ENCODE assay signal across 10 cellular contexts in genomic region chr2:237978058-237978712, GRCh38. TPM values are rescaled to one million over a fixed set of nuclear protein-coding genes. Genes with fewer than 3 reads are reported as not detected.
DNase-seq lines count a peak whose midpoint lies in the region; ATAC-seq and TF ChIP-seq lines count a peak whose summit lies in the region.
"Had no signal": no experiment of that assay in that cellular context is flagged by ENCODE, and none has a peak within 500 bp of the region (broad histone marks: within the 10 kb centered on the region; RNA-seq: fewer than 3 reads in every experiment).

No MANE protein-coding gene starts in this region.

- no peak overlapping the region for H3K27ac ChIP-seq in left ventricle myocardium inferior (replicated peaks)
- H3K27ac ChIP-seq: lower lobe of right lung had no signal

- H3K27ac Mint-ChIP-seq in activated naive CD8-positive, alpha-beta T cell treated with anti-CD3 and anti-CD28 coated beads, Interleukin-2, amount 50 U/mL, for 24 hours: peak overlapping the region; percentile 67
- H3K27ac Mint-ChIP-seq in stimulated activated memory B cell treated with anti-CD40 and anti-IgM and Interleukin-4, amounts not matched to agents 10 μg/mL and 1 μg/mL and 100 μg/mL, for 72 hours: peak overlapping the region; percentile 17

- intact Hi-C loops in left ventricle myocardium inferior (cut with micrococcal nuclease): no loop called here

- ATAC-seq in activated naive CD8-positive, alpha-beta T cell treated with anti-CD3 and anti-CD28 coated beads, Interleukin-2, amount 50 U/mL, for 24 hours: no peak
- ATAC-seq in stimulated activated memory B cell treated with anti-CD40 and anti-IgM and Interleukin-4, amounts not matched to agents 10 μg/mL and 1 μg/mL and 100 μg/mL, for 72 hours: no peak
- no peak for ATAC-seq in GM21381 (IDR thresholded peaks at IDR 0.05; ENCODE audit: unreplicated experiment)
- no peak for ATAC-seq in HG03520 (IDR thresholded peaks at IDR 0.05; ENCODE audit: unreplicated experiment)

- no peak overlapping the region for H3K4me3 Mint-ChIP-seq in activated naive CD8-positive, alpha-beta T cell treated with anti-CD3 and anti-CD28 coated beads, Interleukin-2, amount 50 U/mL, for 24 hours
- H3K4me3 Mint-ChIP-seq in stimulated activated memory B cell treated with anti-CD40 and anti-IgM and Interleukin-4, amounts not matched to agents 10 μg/mL and 1 μg/mL and 100 μg/mL, for 72 hours: no peak overlapping the region

- no peak overlapping the region for H3K4me3 ChIP-seq in left ventricle myocardium inferior
- H3K4me3 ChIP-seq: lower lobe of right lung had no signal

- TF ChIP-seq CTCF in left ventricle myocardium inferior (IDR thresholded peaks at IDR 0.05; ENCODE audit: borderline replicate concordance): no peak

- peaks cover 15% of the 10 kb centered on the region for H3K36me3 ChIP-seq in left ventricle myocardium inferior

- peak; percentile 49 for DNase-seq in activated CD8-positive, alpha-beta memory T cell treated with anti-CD3 and anti-CD28 coated beads, Interleukin-2, amount 50 U/mL, for 48 hours
- DNase-seq in activated CD8-positive, alpha-beta memory T cell treated with anti-CD3 and anti-CD28 coated beads for 24 hours: no peak
- DNase-seq in activated naive CD8-positive, alpha-beta T cell treated with anti-CD3 and anti-CD28 coated beads, Interleukin-2, amount 50 U/mL, for 24 hours: no peak
- DNase-seq in left ventricle myocardium inferior (peak; percentile 27), COR-L47 (lab: John Stamatoyannopoulos, UW) (no peak)
- DNase-seq: lower lobe of right lung, NCI-H1436 treated with DMSO at 0.1 percent for 48 hours had no signal

- H3K27me3 ChIP-seq in left ventricle myocardium inferior (ENCODE audit: low read depth): no peaks in the 10 kb centered on the region

- no peaks in the 10 kb centered on the region for H3K9me3 Mint-ChIP-seq in activated naive CD8-positive, alpha-beta T cell treated with anti-CD3 and anti-CD28 coated beads, Interleukin-2, amount 50 U/mL, for 24 hours
- H3K9me3 Mint-ChIP-seq in stimulated activated memory B cell treated with anti-CD40 and anti-IgM and Interleukin-4, amounts not matched to agents 10 μg/mL and 1 μg/mL and 100 μg/mL, for 72 hours: no peaks in the 10 kb centered on the region

- H3K27me3 Mint-ChIP-seq in activated naive CD8-positive, alpha-beta T cell treated with anti-CD3 and anti-CD28 coated beads, Interleukin-2, amount 50 U/mL, for 24 hours: no peaks in the 10 kb centered on the region
- H3K27me3 Mint-ChIP-seq in stimulated activated memory B cell treated with anti-CD40 and anti-IgM and Interleukin-4, amounts not matched to agents 10 μg/mL and 1 μg/mL and 100 μg/mL, for 72 hours: no peaks in the 10 kb centered on the region

- peaks cover 67% of the 10 kb centered on the region for H3K4me1 ChIP-seq in left ventricle myocardium inferior

- H3K9me3 ChIP-seq in left ventricle myocardium inferior (replicated peaks): no peaks in the 10 kb centered on the region
- H3K9me3 ChIP-seq: lower lobe of right lung had no signal

- peaks cover 62% of the 10 kb centered on the region for H3K4me1 Mint-ChIP-seq in activated naive CD8-positive, alpha-beta T cell treated with anti-CD3 and anti-CD28 coated beads, Interleukin-2, amount 50 U/mL, for 24 hours
- peaks cover 43% of the 10 kb centered on the region for H3K4me1 Mint-ChIP-seq in stimulated activated memory B cell treated with anti-CD40 and anti-IgM and Interleukin-4, amounts not matched to agents 10 μg/mL and 1 μg/mL and 100 μg/mL, for 72 hours

- H3K36me3 Mint-ChIP-seq in activated naive CD8-positive, alpha-beta T cell treated with anti-CD3 and anti-CD28 coated beads, Interleukin-2, amount 50 U/mL, for 24 hours (ENCODE audit: low read depth): peaks cover 38% of the 10 kb centered on the region
- H3K36me3 Mint-ChIP-seq in stimulated activated memory B cell treated with anti-CD40 and anti-IgM and Interleukin-4, amounts not matched to agents 10 μg/mL and 1 μg/mL and 100 μg/mL, for 72 hours: peaks cover 40% of the 10 kb centered on the region

RNA-seq across cellular contexts. Expression of gene UBE2F, which starts 11.4 kb away (rescaled TPM):
- total RNA-seq in left ventricle myocardium inferior: 63.5 TPM

Comparison
In these comparisons a context has a peak if more than half of its experiments do, and no peak if none do; other contexts are left out.
1. DNase-seq: peak in activated CD8-positive, alpha-beta memory T cell treated with anti-CD3 and anti-CD28 coated beads, Interleukin-2, amount 50 U/mL, for 48 hours (single experiment) and left ventricle myocardium inferior (single experiment); none in activated CD8-positive, alpha-beta memory T cell treated with anti-CD3 and anti-CD28 coated beads for 24 hours (single experiment), activated naive CD8-positive, alpha-beta T cell treated with anti-CD3 and anti-CD28 coated beads, Interleukin-2, amount 50 U/mL, for 24 hours (single experiment) and COR-L47 (single experiment).